ENCODE assay signal across 32 cellular contexts in genomic region chr1:197510691-197511378, GRCh38.
"Had no signal": no experiment of that assay in that cellular context is flagged by ENCODE, and none has a peak within 500 bp of the region (broad histone marks: within the 10 kb centered on the region; RNA-seq: fewer than 3 reads in every experiment).

No MANE protein-coding gene starts in this region.

- H3K9me3 ChIP-seq: ascending aorta, body of pancreas, breast epithelium had no signal

- H3K9ac ChIP-seq: KMS-11 had no signal

- H3K27me3 ChIP-seq: ascending aorta, body of pancreas, breast epithelium had no signal

- FAIRE-seq: RCC 7860 had no signal

- H3K27ac ChIP-seq: ascending aorta, body of pancreas, breast epithelium, KMS-11, PC-9, RWPE1, WERI-Rb-1 had no signal

- H3K4me2 ChIP-seq: KMS-11, PC-9 had no signal

- H2AFZ ChIP-seq: PC-9 had no signal

- DNase-seq: activated CD4-positive, alpha-beta T cell treated with anti-CD3 and anti-CD28 coated beads for 1 hour; activated CD4-positive, alpha-beta T cell treated with anti-CD3 and anti-CD28 coated beads, Interleukin-2, amount 10 ng/mL, durations not matched to agents 24 days and 14 days; activated CD4-positive, alpha-beta T cell treated with anti-CD3 and anti-CD28 coated beads, Interleukin-2, amount 50 U/mL, for 4 hours; activated CD4-positive, CD25-positive, alpha-beta regulatory T cell; activated CD8-positive, alpha-beta T cell treated with anti-CD3 and anti-CD28 coated beads for 36 hours; activated effector memory CD4-positive, alpha-beta T cell treated with anti-CD3 and anti-CD28 coated beads, Interleukin-2, amount 50 U/mL, for 16 hours; activated naive CD4-positive, alpha-beta T cell; activated naive CD8-positive, alpha-beta T cell treated with anti-CD3 and anti-CD28 coated beads, Interleukin-2, amount 10 ng/mL, durations not matched to agents 7 days and 5 days; activated T-cell treated with anti-CD3 and anti-CD28 coated beads, Interleukin-2, amount 50 U/mL, for 1 hour; activated T-cell treated with anti-CD3 and anti-CD28 coated beads, Interleukin-2, amount 50 U/mL, for 72 hours; amygdala; body of pancreas; NCI-H1048; NCI-H1105 treated with DMSO at 0.1 percent for 48 hours; NCI-H1436; NCI-H1694; NCI-H1930; NCI-H2081 treated with DMSO at 0.1 percent for 48 hours; NCI-H345; NCI-H524 treated with DMSO at 0.1 percent for 48 hours; PC-9; SIG-M5; SW 1271; T1000; WERI-Rb-1 had no signal

- H3K36me3 ChIP-seq: breast epithelium had no signal

- ATAC-seq: activated CD8-positive, alpha-beta T cell treated with anti-CD3 and anti-CD28 coated beads for 36 hours; activated T-cell treated with anti-CD3 and anti-CD28 coated beads, Interleukin-2, amount 50 U/mL, for 72 hours; activated T-helper 17 cell treated with anti-CD3 and anti-CD28 coated beads, Interleukin-2, amount 50 U/mL, for 72 hours; body of pancreas; Right ventricle myocardium inferior had no signal

- H3K4me1 ChIP-seq: ascending aorta, body of pancreas, breast epithelium had no signal

- H3K4me3 ChIP-seq: ascending aorta, body of pancreas, breast epithelium, PC-9 had no signal
